In the genomic region with DNA sequence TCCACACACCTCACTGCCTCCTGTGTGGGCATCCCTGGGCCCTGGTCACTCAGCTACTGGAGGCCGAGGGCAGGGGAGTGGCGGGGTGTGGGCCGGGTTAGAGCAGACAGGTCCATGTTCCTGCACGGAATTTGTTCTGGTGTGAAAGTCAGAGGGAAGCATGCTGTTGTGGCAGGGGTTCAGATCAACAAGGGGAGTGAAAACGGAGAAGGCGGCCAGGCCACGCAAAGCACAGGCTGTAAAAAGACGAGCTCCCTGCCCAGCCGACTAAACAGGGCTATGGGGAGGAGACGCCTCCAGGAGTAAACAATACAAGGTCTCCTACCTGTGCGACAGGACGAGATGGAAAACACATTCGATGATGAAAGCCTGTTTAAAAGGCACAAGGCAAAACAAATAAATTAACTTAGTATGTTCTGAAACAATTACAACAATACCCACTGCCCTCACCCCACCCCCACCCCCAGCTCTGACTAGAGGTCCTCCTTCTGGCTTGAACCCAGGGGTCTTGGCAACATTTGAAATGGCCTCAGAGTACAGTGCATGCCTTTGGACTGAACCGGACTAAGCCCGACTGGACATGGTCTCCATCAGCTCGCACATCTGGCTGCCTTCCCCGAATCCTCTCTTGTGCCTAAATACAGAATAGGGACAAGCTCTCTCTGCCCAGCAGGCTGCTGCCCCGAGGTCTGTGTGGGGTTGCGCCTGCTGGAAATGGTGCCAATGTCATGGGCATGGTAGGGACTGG, we compare ENCODE assay signal across 25 cellular contexts.
DNase-seq lines count a peak whose midpoint lies in the region; ATAC-seq and TF ChIP-seq lines count a peak whose summit lies in the region.
"Had no signal": no experiment of that assay in that cellular context is flagged by ENCODE, and none has a peak within 500 bp of the region (broad histone marks: within the 10 kb centered on the region; RNA-seq: fewer than 3 reads in every experiment).

No MANE protein-coding gene starts in this region.

- 47% methylated on average over 10 of the region's 19 CpGs for WGBS in right lobe of liver (ENCODE audit: insufficient coverage, low coverage, low lambda C conversion rate, missing lambda C conversion rate)
- 22 to 29% (median 23%) methylated on average over 19 of the region's 19 CpGs for WGBS in ovary, 3 donors

- H3K9me3 ChIP-seq in right lobe of liver = no peaks in the 10 kb centered on the region
- H3K9me3 ChIP-seq in ovary = no peaks in the 10 kb centered on the region

- intact Hi-C loops in left colon (cut with DNase I, micrococcal nuclease) (no loop called here), right lobe of liver (cut with DNase I) (no loop called here), ovary (cut with DNase I) (loop anchor here in 1 of 4 donors (5.0 kb wide), 1 partner anchor 76 kb away; no protein-coding TSS in a partner anchor)

- no peaks in the 10 kb centered on the region for H3K36me3 Mint-ChIP-seq in stimulated activated memory B cell treated with anti-CD40 and anti-IgM and Interleukin-4, amounts not matched to agents 10 μg/mL and 1 μg/mL and 100 μg/mL, for 72 hours
- H3K36me3 Mint-ChIP-seq: CD14-positive monocyte; CD8-positive, alpha-beta memory T cell had no signal

- ATAC-seq in left colon (peak; percentile 63), right lobe of liver (peak; percentile 30 to 65 (median 49)), HG03097 (IDR thresholded peaks at IDR 0.05; ENCODE audit: low FRiP score, unreplicated experiment) (no peak)
- no peak for ATAC-seq in stimulated activated memory B cell treated with anti-CD40 and anti-IgM and Interleukin-4, amounts not matched to agents 10 μg/mL and 1 μg/mL and 100 μg/mL, for 72 hours
- ATAC-seq: K562 had no signal

- DNase-seq in left colon (no peak), right lobe of liver (no peak), ovary (peak; percentile 49 to 83 (median 62)), superior temporal gyrus (ENCODE audit: extremely low spot score) (no peak)
- DNase-seq in stimulated activated CD8-positive, alpha-beta memory T cell treated with anti-CD3 and anti-CD28 coated beads, Interleukin-4, amount 100 ng/mL, for 48 hours = no peak
- DNase-seq: CD8-positive, alpha-beta memory T cell; DMS 273 treated with DMSO at 0.1 percent for 48 hours; DMS79; EL; GDM1; Kasumi-1; NCI-H1092 treated with DMSO at 0.1 percent for 48 hours; NCI-H1436; NCI-H187; NCI-H2081 treated with DMSO at 0.1 percent for 48 hours; NCI-H2171; NCI-H226; NCI-H510A treated with DMSO at 0.1 percent for 48 hours; NCI-H774; SIG-M5 had no signal

- H3K27ac ChIP-seq in right lobe of liver (no peak overlapping the region), ovary (peak overlapping the region in 1 of 2 donors; percentile 19)
- H3K27ac ChIP-seq: SK-N-MC had no signal

- no peak overlapping the region for H3K27ac Mint-ChIP-seq in stimulated activated memory B cell treated with anti-CD40 and anti-IgM and Interleukin-4, amounts not matched to agents 10 μg/mL and 1 μg/mL and 100 μg/mL, for 72 hours
- H3K27ac Mint-ChIP-seq: CD14-positive monocyte; CD8-positive, alpha-beta memory T cell had no signal

- no peak for TF ChIP-seq EP300 in ovary (IDR thresholded peaks at IDR 0.05)

- no peak overlapping the region for H3K4me3 Mint-ChIP-seq in stimulated activated memory B cell treated with anti-CD40 and anti-IgM and Interleukin-4, amounts not matched to agents 10 μg/mL and 1 μg/mL and 100 μg/mL, for 72 hours
- H3K4me3 Mint-ChIP-seq: CD14-positive monocyte; CD8-positive, alpha-beta memory T cell had no signal

- H3K4me3 ChIP-seq in right lobe of liver (no peak overlapping the region), ovary (no peak overlapping the region)
- H3K4me3 ChIP-seq: K562, SK-N-MC had no signal

- peaks cover 13% of the 10 kb centered on the region for H3K27me3 Mint-ChIP-seq in stimulated activated memory B cell treated with anti-CD40 and anti-IgM and Interleukin-4, amounts not matched to agents 10 μg/mL and 1 μg/mL and 100 μg/mL, for 72 hours

- H3K4me1 ChIP-seq in right lobe of liver = peaks cover 0 to 18% (median 1%) of the 10 kb centered on the region in 4 donors
- H3K4me1 ChIP-seq in ovary (ENCODE audit: insufficient read depth) = peaks cover 3% of the 10 kb centered on the region

- no peaks in the 10 kb centered on the region for H3K4me1 Mint-ChIP-seq in stimulated activated memory B cell treated with anti-CD40 and anti-IgM and Interleukin-4, amounts not matched to agents 10 μg/mL and 1 μg/mL and 100 μg/mL, for 72 hours
- H3K4me1 Mint-ChIP-seq: CD14-positive monocyte; CD8-positive, alpha-beta memory T cell had no signal

- TF ChIP-seq POLR2A in right lobe of liver (IDR thresholded peaks at IDR 0.05) = no peak
- no peak for TF ChIP-seq POLR2A in ovary (IDR thresholded peaks at IDR 0.05)

- no peak for TF ChIP-seq CTCF in right lobe of liver (IDR thresholded peaks at IDR 0.05)
- TF ChIP-seq CTCF in ovary (IDR thresholded peaks at IDR 0.05) = no peak

- H3K27me3 ChIP-seq in right lobe of liver (no peaks in the 10 kb centered on the region), ovary (no peaks in the 10 kb centered on the region)

- H3K9me3 Mint-ChIP-seq in stimulated activated memory B cell treated with anti-CD40 and anti-IgM and Interleukin-4, amounts not matched to agents 10 μg/mL and 1 μg/mL and 100 μg/mL, for 72 hours = peaks cover 4% of the 10 kb centered on the region
- H3K9me3 Mint-ChIP-seq: CD8-positive, alpha-beta memory T cell had no signal

- H3K36me3 ChIP-seq in right lobe of liver = no peaks in the 10 kb centered on the region
- H3K36me3 ChIP-seq in ovary = no peaks in the 10 kb centered on the region

Comparison
In these comparisons a context has a peak if more than half of its experiments do, and no peak if none do; other contexts are left out.
1. ATAC-seq: peak in left colon (single experiment) and right lobe of liver (4 of 4); none in HG03097 (single experiment) and stimulated activated memory B cell treated with anti-CD40 and anti-IgM and Interleukin-4, amounts not matched to agents 10 μg/mL and 1 μg/mL and 100 μg/mL, for 72 hours (single experiment).
2. DNase-seq: peak in ovary (5 of 5); none in left colon (0 of 2), right lobe of liver (0 of 3), superior temporal gyrus (single experiment) and stimulated activated CD8-positive, alpha-beta memory T cell treated with anti-CD3 and anti-CD28 coated beads, Interleukin-4, amount 100 ng/mL, for 48 hours (single experiment).